In genomic region chr16:85593503-85594195, GRCh38 we compare ENCODE assay signal across 12 cellular contexts. TPM values are rescaled to one million over a fixed set of nuclear protein-coding genes. Genes with fewer than 3 reads are reported as not detected.
DNase-seq lines count a peak whose midpoint lies in the region; ATAC-seq and TF ChIP-seq lines count a peak whose summit lies in the region.
"Had no signal": no experiment of that assay in that cellular context is flagged by ENCODE, and none has a peak within 500 bp of the region (broad histone marks: within the 10 kb centered on the region; RNA-seq: fewer than 3 reads in every experiment).

No MANE protein-coding gene starts in this region.

- no peak for TF ChIP-seq CTCF in type B pancreatic cell (conservative IDR thresholded peaks at IDR 0.05)
- no peak for TF ChIP-seq CTCF in PC-9 (conservative IDR thresholded peaks at IDR 0.05)

- intact Hi-C loops in PC-9 (cut with micrococcal nuclease; ENCODE audit: unreplicated experiment), result no loop called here

- H3K79me2 ChIP-seq in PC-9 (ENCODE audit: low read depth), result no peaks in the 10 kb centered on the region; the same call in none of the 2 replicates

- H3K4me3 ChIP-seq in ectodermal cell (ENCODE audit: insufficient read depth, low read depth, low read length) (no peak overlapping the region), PC-9 (no peak overlapping the region)
- H3K4me3 ChIP-seq: dorsolateral prefrontal cortex, SJSA1 had no signal

- H3K9me3 ChIP-seq in ectodermal cell (ENCODE audit: control insufficient read depth, low read length) (no peaks in the 10 kb centered on the region), PC-9 (ENCODE audit: insufficient read depth, low read depth) (no peaks in the 10 kb centered on the region)

- H3F3A ChIP-seq in PC-9 (ENCODE audit: insufficient read depth, low read depth), result peaks cover 5% of the 10 kb centered on the region; the same call in 1 of the 2 replicates

- H3K4me1 Mint-ChIP-seq in type B pancreatic cell (ENCODE audit: unreplicated experiment), result peaks cover 32% of the 10 kb centered on the region

- peak overlapping the region; percentile 21 for H3K4me3 Mint-ChIP-seq in type B pancreatic cell
- H3K4me3 Mint-ChIP-seq: activated B cell treated with CpG ODN at 0.5 μM for 24 hours had no signal

- 33 to 36% methylated on average over 17 to 20 of the region's 20 CpGs for WGBS in ectodermal cell, 2 experiments

- peaks cover 75% of the 10 kb centered on the region for H4K20me1 ChIP-seq in PC-9 (ENCODE audit: insufficient read depth)

- H3K4me1 ChIP-seq in ectodermal cell (ENCODE audit: control insufficient read depth, insufficient read depth, low read length), result peaks cover 14% of the 10 kb centered on the region
- H3K4me1 ChIP-seq in PC-9 (replicated peaks; ENCODE audit: insufficient read depth), result no peaks in the 10 kb centered on the region

- no peak overlapping the region for H2AFZ ChIP-seq in PC-9

- no peaks in the 10 kb centered on the region for H3K27me3 Mint-ChIP-seq in type B pancreatic cell
- H3K27me3 Mint-ChIP-seq: activated B cell treated with CpG ODN at 0.5 μM for 24 hours had no signal

- no peak overlapping the region for H3K27ac Mint-ChIP-seq in type B pancreatic cell
- H3K27ac Mint-ChIP-seq: activated B cell treated with CpG ODN at 0.5 μM for 24 hours had no signal

- CTCF ChIA-PET in PC-9 (lab: Charles Lee), result no interaction called here

- no peaks in the 10 kb centered on the region for H3K9me2 ChIP-seq in PC-9 (ENCODE audit: insufficient read depth)

- ATAC-seq in HG02763 (IDR thresholded peaks at IDR 0.05; ENCODE audit: unreplicated experiment), result no peak

- H3K4me2 ChIP-seq in PC-9, result no peak overlapping the region

- no peaks in the 10 kb centered on the region for H3K36me3 Mint-ChIP-seq in type B pancreatic cell

- POLR2A ChIA-PET in PC-9 (lab: Charles Lee; ENCODE audit: unreplicated experiment), result interaction anchor here (0.7 kb wide), 1 partner anchor 440 kb away, joined by 4 read pairs; no protein-coding TSS in a partner anchor

- no peaks in the 10 kb centered on the region for H3K27me3 ChIP-seq in ectodermal cell (ENCODE audit: control insufficient read depth, insufficient read depth, low read length, poor library complexity, severe bottlenecking)
- no peaks in the 10 kb centered on the region for H3K27me3 ChIP-seq in PC-9 (ENCODE audit: insufficient read depth, low read depth)
- H3K27me3 ChIP-seq: dorsolateral prefrontal cortex, SJSA1 had no signal

- no TSS peak for BruUV-seq in PC-9 (replicated peaks; lab: Mats Ljungman, UMichigan)

- H3K36me3 ChIP-seq in ectodermal cell (ENCODE audit: control insufficient read depth, insufficient read depth, low read length), result no peaks in the 10 kb centered on the region
- no peaks in the 10 kb centered on the region for H3K36me3 ChIP-seq in PC-9 (ENCODE audit: low read depth)
- H3K36me3 ChIP-seq: SJSA1 had no signal

- H3K9me3 Mint-ChIP-seq in type B pancreatic cell, result no peaks in the 10 kb centered on the region
- H3K9me3 Mint-ChIP-seq: activated B cell treated with CpG ODN at 0.5 μM for 24 hours had no signal

- peak overlapping the region; percentile 76 for H3K27ac ChIP-seq in ectodermal cell (ENCODE audit: insufficient read depth, low read depth, low read length, poor library complexity, severe bottlenecking)
- H3K27ac ChIP-seq in PC-9, result no peak overlapping the region
- H3K27ac ChIP-seq: SJSA1 had no signal

- DNase-seq in NCI-H2107 treated with DMSO at 0.1 percent for 48 hours (lab: John Stamatoyannopoulos, UW; ENCODE audit: unreplicated experiment) (peak; percentile 69), NCI-H2107 (lab: John Stamatoyannopoulos, UW) (no peak), NCI-H446 treated with DMSO at 0.1 percent for 48 hours (lab: John Stamatoyannopoulos, UW) (peak; percentile 80), type B pancreatic cell (ENCODE audit: extremely low spot score, unreplicated experiment) (no peak), PC-9 (no peak), glomerular visceral epithelial cell (ENCODE audit: extremely low spot score) (no peak)
- DNase-seq: activated B cell treated with CpG ODN at 0.5 μM for 24 hours, activated T-cell treated with anti-CD3 and anti-CD28 coated beads for 4 hours had no signal

RNA-seq across cellular contexts. Expression of gene GSE1, which starts 19.5 kb away (rescaled TPM):
- polyA plus RNA-seq in ectodermal cell (2013, experiment 1 of 4), result 22.2 TPM
- 29.1 TPM for polyA plus RNA-seq in ectodermal cell (2013, experiment 2 of 4)
- polyA plus RNA-seq in ectodermal cell (2013, experiment 3 of 4), result 22.7 TPM
- polyA plus RNA-seq in ectodermal cell (2013, experiment 4 of 4), result 23.8 TPM
- total RNA-seq in type B pancreatic cell (ENCODE audit: low replicate concordance) (101 and 112 TPM in 2 replicates), PC-9 (2021) (60.0 and 83.5 TPM in 2 replicates)

Comparison
In these comparisons a context has a peak if more than half of its experiments do, and no peak if none do; other contexts are left out.
1. DNase-seq: peak in NCI-H2107 treated with DMSO at 0.1 percent for 48 hours (single experiment) and NCI-H446 treated with DMSO at 0.1 percent for 48 hours (single experiment); none in NCI-H2107 (single experiment), type B pancreatic cell (single experiment), PC-9 (0 of 2) and glomerular visceral epithelial cell (single experiment).